ENCODE assay signal across 29 cellular contexts in the genomic region with DNA sequence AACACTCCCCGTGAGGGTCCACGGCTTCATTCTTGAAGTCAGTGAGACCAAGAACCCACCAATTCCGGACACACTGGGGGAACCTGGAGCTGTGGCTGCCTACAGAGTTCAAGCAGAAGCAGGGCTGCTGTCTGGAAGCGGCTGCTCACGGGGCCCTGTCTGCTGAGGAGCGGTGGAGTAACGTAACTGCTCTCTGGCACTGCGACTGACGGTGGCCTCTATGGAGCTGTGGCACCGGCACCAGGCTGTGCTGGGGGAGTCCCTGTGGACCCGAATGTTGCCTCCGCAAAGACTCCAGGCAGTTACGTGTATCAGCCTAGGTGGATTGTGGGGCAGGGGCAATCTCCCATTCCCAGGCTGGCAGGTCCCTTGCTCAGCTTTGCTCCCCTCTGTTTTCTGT.
"Had no signal": no experiment of that assay in that cellular context is flagged by ENCODE, and none has a peak within 500 bp of the region (broad histone marks: within the 10 kb centered on the region; RNA-seq: fewer than 3 reads in every experiment).

No MANE protein-coding gene starts in this region.

- H3K4me3 Mint-ChIP-seq: activated CD4-positive, alpha-beta memory T cell treated with anti-CD3 and anti-CD28 coated beads for 36 hours; activated CD4-positive, alpha-beta T cell treated with anti-CD3 and anti-CD28 coated beads for 36 hours; activated CD4-positive, alpha-beta T cell treated with anti-CD3 and anti-CD28 coated beads, Interleukin-2, amount 10 ng/mL, durations not matched to agents 24 days and 14 days; activated CD8-positive, alpha-beta memory T cell treated with anti-CD3 and anti-CD28 coated beads, Interleukin-2, amount 10 ng/mL, durations not matched to agents 7 days and 5 days; activated CD8-positive, alpha-beta T cell treated with anti-CD3 and anti-CD28 coated beads, Interleukin-2, amount 10 ng/mL, durations not matched to agents 7 days and 5 days; activated naive CD4-positive, alpha-beta T cell treated with anti-CD3 and anti-CD28 coated beads for 36 hours; activated naive CD4-positive, alpha-beta T cell treated with anti-CD3 and anti-CD28 coated beads, Interleukin-2, amount 50 U/mL, for 24 hours; activated naive CD8-positive, alpha-beta T cell treated with anti-CD3 and anti-CD28 coated beads for 36 hours; activated naive CD8-positive, alpha-beta T cell treated with anti-CD3 and anti-CD28 coated beads, Interleukin-2, amount 50 U/mL, for 24 hours; activated T-helper 1 cell treated with anti-CD3 and anti-CD28 coated beads, Interleukin-12 subunit alpha, Interleukin-12 subunit beta, Interleukin-2, Interleukin-4 antibody, amounts not matched to agents 30 ng/mL and 10 ng/mL and 1 ng/mL, durations not matched to agents 14 hours and 24 hours and 36 hours; T-helper 17 cell; T-helper 2 cell treated with Interferon-gamma antibody and Interleukin-4, amounts not matched to agents 5 μg/mL and 100 μg/mL, for 36 hours had no signal

- H3K9me3 Mint-ChIP-seq: activated naive CD4-positive, alpha-beta T cell treated with anti-CD3 and anti-CD28 coated beads, Interleukin-2, amount 50 U/mL, for 24 hours; activated naive CD8-positive, alpha-beta T cell treated with anti-CD3 and anti-CD28 coated beads for 36 hours had no signal

- H3K27me3 Mint-ChIP-seq: activated CD4-positive, alpha-beta memory T cell treated with anti-CD3 and anti-CD28 coated beads for 36 hours; activated CD4-positive, alpha-beta T cell treated with anti-CD3 and anti-CD28 coated beads for 36 hours; activated CD4-positive, alpha-beta T cell treated with anti-CD3 and anti-CD28 coated beads, Interleukin-2, amount 10 ng/mL, durations not matched to agents 24 days and 14 days; activated CD8-positive, alpha-beta memory T cell treated with anti-CD3 and anti-CD28 coated beads, Interleukin-2, amount 10 ng/mL, durations not matched to agents 7 days and 5 days; activated naive CD4-positive, alpha-beta T cell treated with anti-CD3 and anti-CD28 coated beads, Interleukin-2, amount 50 U/mL, for 24 hours; activated naive CD8-positive, alpha-beta T cell treated with anti-CD3 and anti-CD28 coated beads for 36 hours; activated naive CD8-positive, alpha-beta T cell treated with anti-CD3 and anti-CD28 coated beads, Interleukin-2, amount 50 U/mL, for 24 hours; T-helper 17 cell had no signal

- H3K36me3 Mint-ChIP-seq: activated CD4-positive, alpha-beta memory T cell treated with anti-CD3 and anti-CD28 coated beads for 36 hours; activated CD8-positive, alpha-beta memory T cell treated with anti-CD3 and anti-CD28 coated beads, Interleukin-2, amount 10 ng/mL, durations not matched to agents 7 days and 5 days; activated naive CD4-positive, alpha-beta T cell treated with anti-CD3 and anti-CD28 coated beads, Interleukin-2, amount 50 U/mL, for 24 hours; activated naive CD8-positive, alpha-beta T cell treated with anti-CD3 and anti-CD28 coated beads for 36 hours had no signal

- H3K4me1 Mint-ChIP-seq: activated CD4-positive, alpha-beta T cell treated with anti-CD3 and anti-CD28 coated beads for 36 hours; activated CD4-positive, alpha-beta T cell treated with anti-CD3 and anti-CD28 coated beads, Interleukin-2, amount 10 ng/mL, durations not matched to agents 24 days and 14 days; activated CD8-positive, alpha-beta memory T cell treated with anti-CD3 and anti-CD28 coated beads, Interleukin-2, amount 10 ng/mL, durations not matched to agents 7 days and 5 days; activated naive CD4-positive, alpha-beta T cell treated with anti-CD3 and anti-CD28 coated beads, Interleukin-2, amount 50 U/mL, for 24 hours; activated naive CD8-positive, alpha-beta T cell treated with anti-CD3 and anti-CD28 coated beads for 36 hours; activated naive CD8-positive, alpha-beta T cell treated with anti-CD3 and anti-CD28 coated beads, Interleukin-2, amount 50 U/mL, for 24 hours; T-helper 17 cell had no signal

- H3K27ac Mint-ChIP-seq: activated CD4-positive, alpha-beta memory T cell treated with anti-CD3 and anti-CD28 coated beads for 36 hours; activated CD4-positive, alpha-beta T cell treated with anti-CD3 and anti-CD28 coated beads for 36 hours; activated CD4-positive, alpha-beta T cell treated with anti-CD3 and anti-CD28 coated beads, Interleukin-2, amount 10 ng/mL, durations not matched to agents 24 days and 14 days; activated CD8-positive, alpha-beta memory T cell treated with anti-CD3 and anti-CD28 coated beads, Interleukin-2, amount 10 ng/mL, durations not matched to agents 7 days and 5 days; activated CD8-positive, alpha-beta T cell treated with anti-CD3 and anti-CD28 coated beads, Interleukin-2, amount 10 ng/mL, durations not matched to agents 7 days and 5 days; activated naive CD4-positive, alpha-beta T cell treated with anti-CD3 and anti-CD28 coated beads for 36 hours; activated naive CD4-positive, alpha-beta T cell treated with anti-CD3 and anti-CD28 coated beads, Interleukin-2, amount 50 U/mL, for 24 hours; activated naive CD8-positive, alpha-beta T cell treated with anti-CD3 and anti-CD28 coated beads for 36 hours; activated naive CD8-positive, alpha-beta T cell treated with anti-CD3 and anti-CD28 coated beads, Interleukin-2, amount 50 U/mL, for 24 hours; activated T-helper 1 cell treated with anti-CD3 and anti-CD28 coated beads, Interleukin-12 subunit alpha, Interleukin-12 subunit beta, Interleukin-2, Interleukin-4 antibody, amounts not matched to agents 30 ng/mL and 10 ng/mL and 1 ng/mL, durations not matched to agents 14 hours and 24 hours and 36 hours; activated T-helper 2 cell treated with anti-CD3 and anti-CD28 coated beads, Interferon-gamma antibody, Interleukin-2, Interleukin-4, amounts not matched to agents 10 μg/mL and 5 μg/mL and 100 μg/mL, durations not matched to agents 14 hours and 24 hours and 36 hours; T-helper 17 cell; T-helper 2 cell treated with Interferon-gamma antibody and Interleukin-4, amounts not matched to agents 5 μg/mL and 100 μg/mL, for 36 hours had no signal

- DNase-seq: activated CD4-positive, alpha-beta memory T cell treated with anti-CD3 and anti-CD28 coated beads for 36 hours; activated CD4-positive, alpha-beta T cell treated with anti-CD3 and anti-CD28 coated beads for 36 hours; activated CD4-positive, alpha-beta T cell treated with anti-CD3 and anti-CD28 coated beads, Interleukin-2, amount 10 ng/mL, durations not matched to agents 24 days and 14 days; activated CD4-positive, CD25-positive, alpha-beta regulatory T cell; activated CD4-positive, CD25-positive, alpha-beta regulatory T cell treated with anti-CD3 and anti-CD28 coated beads, Interleukin-2, amount 50 U/mL, for 72 hours; activated CD8-positive, alpha-beta memory T cell treated with anti-CD3 and anti-CD28 coated beads, Interleukin-2, amount 10 ng/mL, durations not matched to agents 7 days and 5 days; activated CD8-positive, alpha-beta memory T cell treated with anti-CD3 and anti-CD28 coated beads, Interleukin-2, amount 50 U/mL, for 4 hours; activated CD8-positive, alpha-beta T cell treated with anti-CD3 and anti-CD28 coated beads, Interleukin-2, amount 10 ng/mL, durations not matched to agents 7 days and 5 days; activated effector memory CD4-positive, alpha-beta T cell treated with anti-CD3 and anti-CD28 coated beads, Interleukin-2, amount 50 U/mL, for 16 hours; activated naive CD4-positive, alpha-beta T cell treated with anti-CD3 and anti-CD28 coated beads for 36 hours; activated naive CD8-positive, alpha-beta T cell treated with anti-CD3 and anti-CD28 coated beads for 36 hours; activated naive CD8-positive, alpha-beta T cell treated with anti-CD3 and anti-CD28 coated beads, Interleukin-2, amount 50 U/mL, for 24 hours; activated T-cell treated with anti-CD3 and anti-CD28 coated beads, Interleukin-2, amount 50 U/mL, for 1 hour; activated T-cell treated with anti-CD3 and anti-CD28 coated beads, Interleukin-2, amount 50 U/mL, for 48 hours; adrenal gland; amygdala; aorta; body of pancreas; caudate nucleus; colonic mucosa; effector CD8-positive, alpha-beta T cell; foreskin fibroblast; heart left ventricle; T-helper 17 cell; T1000 had no signal
